18 cellular contexts compared by ENCODE assay signal in the genomic region with DNA sequence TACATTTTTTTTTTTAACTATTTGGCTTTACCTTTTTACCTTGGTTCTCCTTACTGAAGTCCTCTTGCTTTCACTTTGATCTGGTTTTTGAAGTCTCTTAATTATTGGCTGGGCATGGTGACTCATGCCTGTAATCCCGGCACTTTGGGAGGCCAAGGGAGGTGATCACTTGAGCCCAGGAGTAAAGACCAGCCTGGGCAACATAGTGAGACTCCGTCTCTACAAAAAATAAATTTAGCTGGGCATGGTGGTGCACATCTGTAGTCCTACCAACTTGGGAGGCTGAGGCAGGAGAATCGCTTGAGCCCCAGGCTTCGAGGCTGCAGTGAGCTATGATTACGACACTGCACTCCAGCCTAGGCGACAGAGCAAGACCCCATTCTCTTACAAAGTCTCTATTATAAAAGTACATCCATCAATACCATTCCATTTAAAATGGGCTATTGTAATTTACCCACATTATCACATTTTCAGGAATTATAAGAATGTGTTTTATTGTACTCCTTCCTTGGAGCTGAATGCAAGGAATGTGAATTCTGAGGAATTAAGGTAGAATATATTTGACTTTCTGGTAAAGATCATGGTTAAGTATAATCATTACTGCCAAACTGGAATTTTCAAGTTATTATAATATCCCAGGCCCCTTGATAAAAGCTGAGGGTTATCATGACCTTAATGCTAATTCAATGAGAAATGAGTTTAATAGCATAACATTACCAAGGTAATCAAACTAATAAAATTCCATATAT. TPM values are rescaled to one million over a fixed set of nuclear protein-coding genes. Genes with fewer than 3 reads are reported as not detected.
A peak's percentile ranks its signal among the peaks of the same experiment; 100 is the strongest.
DNase-seq lines count a peak whose midpoint lies in the region; ATAC-seq, FAIRE-seq and TF ChIP-seq lines count a peak whose summit lies in the region.
"Had no signal": no experiment of that assay in that cellular context is flagged by ENCODE, and none has a peak within 500 bp of the region (broad histone marks: within the 10 kb centered on the region; RNA-seq: fewer than 3 reads in every experiment).

No MANE protein-coding gene starts in this region.

- TF ChIP-seq CTCF in cardiac muscle cell (IDR thresholded peaks at IDR 0.05; ENCODE audit: low read depth, low read length) (no peak), left ventricle myocardium inferior (IDR thresholded peaks at IDR 0.05; ENCODE audit: borderline replicate concordance) (no peak)

- FAIRE-seq in RCC 7860 (lab: Jason Lieb, UNC): peak; percentile 80

- H3K27ac ChIP-seq in cardiac muscle cell (peak overlapping the region; percentile 21), left ventricle myocardium inferior (replicated peaks) (no peak overlapping the region)
- H3K27ac ChIP-seq: brain microvascular endothelial cell, RWPE1, spleen had no signal

- intact Hi-C loops in left ventricle myocardium inferior (cut with micrococcal nuclease): no loop called here

- no peak for ATAC-seq in GM19395 (IDR thresholded peaks at IDR 0.05; ENCODE audit: unreplicated experiment)
- ATAC-seq: left colon had no signal

- H3K27me3 ChIP-seq in cardiac muscle cell (no peaks in the 10 kb centered on the region), left ventricle myocardium inferior (ENCODE audit: low read depth) (no peaks in the 10 kb centered on the region)
- H3K27me3 ChIP-seq: brain microvascular endothelial cell, spleen had no signal

- no peaks in the 10 kb centered on the region for H3K9me3 ChIP-seq in cardiac muscle cell (ENCODE audit: low read depth)
- H3K9me3 ChIP-seq in left ventricle myocardium inferior (replicated peaks): no peaks in the 10 kb centered on the region
- H3K9me3 ChIP-seq: spleen had no signal

- DNase-seq in cardiac muscle cell (ENCODE audit: low read depth in 1 of 2, low spot score in 1 of 2) (no peak), left ventricle myocardium inferior (no peak), RCC 7860 (ENCODE audit: low spot score) (peak; percentile 25), islet precursor cell (peak; percentile 62), NCI-H2029 (lab: John Stamatoyannopoulos, UW) (no peak), NAMALWA (ENCODE audit: low spot score) (no peak), middle frontal gyrus (ENCODE audit: extremely low spot score, low spot score) (no peak)
- DNase-seq: brain microvascular endothelial cell; hippocampal formation; left colon; NCI-H2107; NCI-H748 treated with DMSO at 0.1 percent for 48 hours; posterior cingulate gyrus; spleen; stimulated activated naive CD4-positive, alpha-beta T cell; T-helper 1 cell had no signal

- H3K4me1 ChIP-seq in cardiac muscle cell (ENCODE audit: low read depth): no peaks in the 10 kb centered on the region
- peaks cover 66% of the 10 kb centered on the region for H3K4me1 ChIP-seq in left ventricle myocardium inferior

- H3K36me3 ChIP-seq in cardiac muscle cell: peaks cover 33% of the 10 kb centered on the region
- peaks cover 31% of the 10 kb centered on the region for H3K36me3 ChIP-seq in left ventricle myocardium inferior

- H3K4me3 ChIP-seq in cardiac muscle cell (no peak overlapping the region), left ventricle myocardium inferior (no peak overlapping the region)
- H3K4me3 ChIP-seq: spleen had no signal

RNA-seq across cellular contexts. Expression of gene MSL2, which starts 49.0 kb away (rescaled TPM):
- total RNA-seq in cardiac muscle cell: 8.8 and 16.4 TPM in 2 replicates
- 5.3 and 6.3 TPM in 2 replicates for polyA plus RNA-seq in cardiac muscle cell
- total RNA-seq in left ventricle myocardium inferior: 19.0 TPM

Comparison
In these comparisons a context has a peak if more than half of its experiments do, and no peak if none do; other contexts are left out.
1. DNase-seq: peak in RCC 7860 (single experiment) and islet precursor cell (single experiment); none in cardiac muscle cell (0 of 2), left ventricle myocardium inferior (single experiment), NCI-H2029 (single experiment), NAMALWA (single experiment) and middle frontal gyrus (single experiment).